8 cellular contexts compared by ENCODE assay signal in the genomic region with DNA sequence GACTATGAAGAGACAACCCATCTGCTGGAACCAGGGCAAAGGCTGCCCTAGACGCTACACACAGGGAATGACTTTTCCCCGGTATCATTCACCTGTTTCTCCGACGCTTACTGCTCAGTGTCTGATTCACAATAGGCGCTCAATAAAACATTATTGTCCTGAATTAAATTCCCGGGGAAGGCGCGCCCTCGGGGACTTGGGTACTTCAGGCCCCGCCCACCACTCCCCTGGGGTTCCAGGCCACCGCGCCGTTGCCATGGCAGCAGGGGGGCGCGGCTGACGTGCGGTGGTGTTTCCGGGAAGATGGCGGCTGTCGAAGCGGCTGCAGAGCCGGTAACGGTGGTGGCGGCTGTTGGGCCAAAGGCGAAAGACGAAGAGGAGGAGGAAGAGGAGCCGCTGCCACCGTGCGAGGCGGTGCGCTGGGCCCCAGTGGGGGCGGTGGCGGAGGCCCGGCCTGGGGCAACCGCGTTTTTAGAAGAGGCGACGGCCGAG. TPM values are rescaled to one million over a fixed set of nuclear protein-coding genes. Genes with fewer than 3 reads are reported as not detected.
DNase-seq lines count a peak whose midpoint lies in the region; ATAC-seq and TF ChIP-seq lines count a peak whose summit lies in the region.

A gene (plus strand): TSS at position 292 of the 492 bp plus-strand sequence. CDS start 12 bp downstream, at position 304.

- peaks cover 48% of the 10 kb centered on the region for H3K36me3 Mint-ChIP-seq in Calu3 (ENCODE audit: insufficient read depth, unreplicated experiment)

- ATAC-seq in GM21576 (IDR thresholded peaks at IDR 0.05; ENCODE audit: unreplicated experiment) = peak; percentile 64
- ATAC-seq in stimulated activated naive CD8-positive, alpha-beta T cell treated with anti-CD3 and anti-CD28 coated beads, Interleukin-15, amount 100 ng/mL, for 72 hours = peak; percentile 87

- TF ChIP-seq EP300 in neural cell (conservative IDR thresholded peaks at IDR 0.05; ENCODE audit: poor library complexity, severe bottlenecking) = peak; percentile 21

- H2AFZ ChIP-seq in neural cell (ENCODE audit: low read depth, low read length) = peak within 1 kb of the TSS; percentile 48

- H3K4me3 Mint-ChIP-seq in Calu3 (ENCODE audit: low read depth, unreplicated experiment) = peak within 1 kb of the TSS; percentile 98
- peak within 1 kb of the TSS; percentile 91 to 97 for H3K4me3 Mint-ChIP-seq in stimulated activated naive CD8-positive, alpha-beta T cell treated with anti-CD3 and anti-CD28 coated beads, Interleukin-15, amount 100 ng/mL, for 72 hours

- peaks cover 27% of the 10 kb centered on the region for H3K79me2 ChIP-seq in neural cell (replicated peaks; ENCODE audit: insufficient read depth, low read length)

- CTCF ChIA-PET in Calu3 (lab: Charles Lee) = interaction anchor here (0.8 to 1.3 kb wide), 5 partner anchors 9 to 149 kb away, joined by 3 read pairs; a partner anchor contains a TSS

- H3K4me2 ChIP-seq in neural cell (ENCODE audit: low read length) = peak within 1 kb of the TSS; percentile 93

- no peak for TF ChIP-seq RAD21 in neural cell (conservative IDR thresholded peaks at IDR 0.05)

- H3K9me3 Mint-ChIP-seq in Calu3 (ENCODE audit: low read depth, unreplicated experiment) = no peaks in the 10 kb centered on the region
- no peaks in the 10 kb centered on the region for H3K9me3 Mint-ChIP-seq in stimulated activated naive CD8-positive, alpha-beta T cell treated with anti-CD3 and anti-CD28 coated beads, Interleukin-15, amount 100 ng/mL, for 72 hours

- H3K4me3 ChIP-seq in neural cell (ENCODE audit: low read length) = peak within 1 kb of the TSS; percentile 99

- H3K27me3 Mint-ChIP-seq in Calu3 (ENCODE audit: unreplicated experiment) = no peaks in the 10 kb centered on the region
- H3K27me3 Mint-ChIP-seq in stimulated activated naive CD8-positive, alpha-beta T cell treated with anti-CD3 and anti-CD28 coated beads, Interleukin-15, amount 100 ng/mL, for 72 hours = no peaks in the 10 kb centered on the region

- BruUV-seq in Calu3 (replicated peaks; lab: Mats Ljungman, UMichigan) = no TSS peak

- no peaks in the 10 kb centered on the region for H3K36me3 ChIP-seq in neural cell (ENCODE audit: insufficient read depth, low read length)

- no peaks in the 10 kb centered on the region for H3K27me3 ChIP-seq in neural cell (ENCODE audit: insufficient read depth, low read depth, low read length)

- no peaks in the 10 kb centered on the region for H3K9me3 ChIP-seq in neural cell (ENCODE audit: low read length)

- H4K20me1 ChIP-seq in neural cell (ENCODE audit: insufficient read depth) = no peaks in the 10 kb centered on the region

- H3F3A ChIP-seq in neural cell (ENCODE audit: insufficient read depth, low read length, poor library complexity, severe bottlenecking) = no peaks in the 10 kb centered on the region

- DNase-seq in Calu3 (peak; percentile 99), Kasumi-1 (lab: John Stamatoyannopoulos, UW) (peak; percentile 73 to 75), RPMI8226 (peak; percentile 94), fibroblast of the conjunctiva (ENCODE audit: low read depth) (peak; percentile 61)
- DNase-seq in activated T-helper 9 cell treated with anti-CD3 and anti-CD28 coated beads, Interleukin-2, amount 50 U/mL, for 16 hours (ENCODE audit: low read depth) = peak; percentile 88
- DNase-seq in stimulated activated naive CD8-positive, alpha-beta T cell treated with anti-CD3 and anti-CD28 coated beads, Interleukin-15, amount 100 ng/mL, for 72 hours = peak; percentile 85 to 88

- H3K4me1 Mint-ChIP-seq in Calu3 (ENCODE audit: low read depth, unreplicated experiment) = peaks cover 33% of the 10 kb centered on the region
- H3K4me1 Mint-ChIP-seq in stimulated activated naive CD8-positive, alpha-beta T cell treated with anti-CD3 and anti-CD28 coated beads, Interleukin-15, amount 100 ng/mL, for 72 hours = peaks cover 43% of the 10 kb centered on the region

- TF ChIP-seq CTCF in Calu3 (IDR thresholded peaks at IDR 0.05; ENCODE audit: unreplicated experiment) (no peak), neural cell (IDR thresholded peaks at IDR 0.05; ENCODE audit: poor library complexity, severe bottlenecking) (no peak)

- peak within 1 kb of the TSS; percentile 95 for H3K9ac ChIP-seq in neural cell (ENCODE audit: low read length)

- H3K9me2 ChIP-seq in neural cell (ENCODE audit: insufficient read depth, low read length) = no peaks in the 10 kb centered on the region

- intact Hi-C loops in Calu3 (cut with micrococcal nuclease; ENCODE audit: unreplicated experiment) = no loop called here

- peak within 1 kb of the TSS; percentile 86 for H3K27ac Mint-ChIP-seq in Calu3 (ENCODE audit: unreplicated experiment)
- H3K27ac Mint-ChIP-seq in stimulated activated naive CD8-positive, alpha-beta T cell treated with anti-CD3 and anti-CD28 coated beads, Interleukin-15, amount 100 ng/mL, for 72 hours = peak within 1 kb of the TSS; percentile 96

- H3K27ac ChIP-seq in neural cell (ENCODE audit: low read length) = peak within 1 kb of the TSS; percentile 90

TF ChIP-seq in neural cell, 6 proteins besides CTCF, POLR2A, EP300 and RAD21:
- peak; percentile 81 for TF ChIP-seq MXI1 (conservative IDR thresholded peaks at IDR 0.05; ENCODE audit: poor library complexity, severe bottlenecking)
- TF ChIP-seq, protein P1, sequence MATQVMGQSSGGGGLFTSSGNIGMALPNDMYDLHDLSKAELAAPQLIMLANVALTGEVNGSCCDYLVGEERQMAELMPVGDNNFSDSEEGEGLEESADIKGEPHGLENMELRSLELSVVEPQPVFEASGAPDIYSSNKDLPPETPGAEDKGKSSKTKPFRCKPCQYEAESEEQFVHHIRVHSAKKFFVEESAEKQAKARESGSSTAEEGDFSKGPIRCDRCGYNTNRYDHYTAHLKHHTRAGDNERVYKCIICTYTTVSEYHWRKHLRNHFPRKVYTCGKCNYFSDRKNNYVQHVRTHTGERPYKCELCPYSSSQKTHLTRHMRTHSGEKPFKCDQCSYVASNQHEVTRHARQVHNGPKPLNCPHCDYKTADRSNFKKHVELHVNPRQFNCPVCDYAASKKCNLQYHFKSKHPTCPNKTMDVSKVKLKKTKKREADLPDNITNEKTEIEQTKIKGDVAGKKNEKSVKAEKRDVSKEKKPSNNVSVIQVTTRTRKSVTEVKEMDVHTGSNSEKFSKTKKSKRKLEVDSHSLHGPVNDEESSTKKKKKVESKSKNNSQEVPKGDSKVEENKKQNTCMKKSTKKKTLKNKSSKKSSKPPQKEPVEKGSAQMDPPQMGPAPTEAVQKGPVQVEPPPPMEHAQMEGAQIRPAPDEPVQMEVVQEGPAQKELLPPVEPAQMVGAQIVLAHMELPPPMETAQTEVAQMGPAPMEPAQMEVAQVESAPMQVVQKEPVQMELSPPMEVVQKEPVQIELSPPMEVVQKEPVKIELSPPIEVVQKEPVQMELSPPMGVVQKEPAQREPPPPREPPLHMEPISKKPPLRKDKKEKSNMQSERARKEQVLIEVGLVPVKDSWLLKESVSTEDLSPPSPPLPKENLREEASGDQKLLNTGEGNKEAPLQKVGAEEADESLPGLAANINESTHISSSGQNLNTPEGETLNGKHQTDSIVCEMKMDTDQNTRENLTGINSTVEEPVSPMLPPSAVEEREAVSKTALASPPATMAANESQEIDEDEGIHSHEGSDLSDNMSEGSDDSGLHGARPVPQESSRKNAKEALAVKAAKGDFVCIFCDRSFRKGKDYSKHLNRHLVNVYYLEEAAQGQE (IDR thresholded peaks at IDR 0.05; ENCODE audit: borderline replicate concordance) = peak; percentile 53
- TF ChIP-seq SMC3 (conservative IDR thresholded peaks at IDR 0.05; ENCODE audit: poor library complexity) = no peak
- TF ChIP-seq TAF1 (IDR thresholded peaks at IDR 0.05; ENCODE audit: low read depth) = peak; percentile 83
- no peak for TF ChIP-seq EZH2 (IDR thresholded peaks at IDR 0.05; ENCODE audit: borderline replicate concordance, insufficient read depth, low read length, poor library complexity, severe bottlenecking)
- TF ChIP-seq POLR2AphosphoS5 (IDR thresholded peaks at IDR 0.05) = peak; percentile 93

RNA-seq across cellular contexts. Expression of the gene that starts here (rescaled TPM):
- total RNA-seq in Calu3 (2022) = 32.8 and 35.4 TPM in 2 replicates
- polyA plus RNA-seq in neural cell = 15.1 and 16.3 TPM in 2 replicates
- polyA minus RNA-seq in neural cell = 31.1 and 34.8 TPM in 2 replicates

Comparison
In these comparisons a context has a peak if more than half of its experiments do, and no peak if none do; other contexts are left out.
1. Peak in every context shown above with its lines: DNase-seq, ATAC-seq, H3K4me3 ChIP-seq and H3K27ac ChIP-seq.